In genomic region chr1:184002071-184002470, GRCh38 we compare ENCODE assay signal across 9 cellular contexts. TPM values are rescaled to one million over a fixed set of nuclear protein-coding genes. Genes with fewer than 3 reads are reported as not detected.
A peak's percentile ranks its signal among the peaks of the same experiment; 100 is the strongest.
DNase-seq lines count a peak whose midpoint lies in the region; ATAC-seq lines count a peak whose summit lies in the region.
"Had no signal": no experiment of that assay in that cellular context is flagged by ENCODE, and none has a peak within 500 bp of the region (broad histone marks: within the 10 kb centered on the region; RNA-seq: fewer than 3 reads in every experiment).

No MANE protein-coding gene starts in this region.

- peaks cover 2% of the 10 kb centered on the region for H3K36me3 Mint-ChIP-seq in activated naive CD8-positive, alpha-beta T cell

- intact Hi-C loops in sciatic nerve (cut with DNase I): no loop called here

- peak overlapping the region; percentile 72 for H3K27ac Mint-ChIP-seq in activated naive CD8-positive, alpha-beta T cell
- H3K27ac Mint-ChIP-seq: dendritic cell treated with granulocyte-macrophage colony-stimulating factor and Interleukin-4, amounts not matched to agents 40 ng/mL and 50 ng/mL, for 4 days had no signal

- ATAC-seq in sciatic nerve (peak; percentile 93), GM18868 (IDR thresholded peaks at IDR 0.05; ENCODE audit: unreplicated experiment) (no peak), HG03045 (IDR thresholded peaks at IDR 0.05; ENCODE audit: unreplicated experiment) (no peak)

- peaks cover 5% of the 10 kb centered on the region for H3K27me3 Mint-ChIP-seq in activated naive CD8-positive, alpha-beta T cell
- H3K27me3 Mint-ChIP-seq: dendritic cell treated with granulocyte-macrophage colony-stimulating factor and Interleukin-4, amounts not matched to agents 40 ng/mL and 50 ng/mL, for 4 days had no signal

- DNase-seq in HCEC 1CT: peak; percentile 89
- DNase-seq in glomerular visceral epithelial cell (ENCODE audit: extremely low spot score): peak; percentile 60
- DNase-seq in sciatic nerve (ENCODE audit: low spot score): no peak
- DNase-seq in activated CD8-positive, alpha-beta memory T cell treated with anti-CD3 and anti-CD28 coated beads, Interleukin-2, amount 50 U/mL, for 48 hours: no peak
- DNase-seq in NCI-H2029 treated with DMSO at 0.1 percent for 48 hours (lab: John Stamatoyannopoulos, UW): no peak

- H3K4me3 Mint-ChIP-seq in activated naive CD8-positive, alpha-beta T cell: no peak overlapping the region
- H3K4me3 Mint-ChIP-seq: dendritic cell treated with granulocyte-macrophage colony-stimulating factor and Interleukin-4, amounts not matched to agents 40 ng/mL and 50 ng/mL, for 4 days had no signal

- H3K4me1 Mint-ChIP-seq in activated naive CD8-positive, alpha-beta T cell (ENCODE audit: low read depth): peaks cover 9% of the 10 kb centered on the region

- no peaks in the 10 kb centered on the region for H3K9me3 Mint-ChIP-seq in activated naive CD8-positive, alpha-beta T cell (ENCODE audit: low read depth)
- H3K9me3 Mint-ChIP-seq: dendritic cell treated with granulocyte-macrophage colony-stimulating factor and Interleukin-4, amounts not matched to agents 40 ng/mL and 50 ng/mL, for 4 days had no signal

RNA-seq across cellular contexts. Expression of gene COLGALT2, which starts 35.5 kb away (rescaled TPM):
- total RNA-seq in sciatic nerve: 2.5 TPM

RNA-seq across cellular contexts. Expression of gene TSEN15, which starts 49.5 kb away (rescaled TPM):
- total RNA-seq in sciatic nerve: 22.3 TPM

Comparison
In these comparisons a context has a peak if more than half of its experiments do, and no peak if none do; other contexts are left out.
1. DNase-seq: peak in HCEC 1CT (single experiment) and glomerular visceral epithelial cell (single experiment); none in sciatic nerve (single experiment), activated CD8-positive, alpha-beta memory T cell treated with anti-CD3 and anti-CD28 coated beads, Interleukin-2, amount 50 U/mL, for 48 hours (single experiment) and NCI-H2029 treated with DMSO at 0.1 percent for 48 hours (single experiment).